20 cellular contexts compared by ENCODE assay signal in genomic region chr1:10950316-10951172, GRCh38.
"Had no signal": no experiment of that assay in that cellular context is flagged by ENCODE, and none has a peak within 500 bp of the region (broad histone marks: within the 10 kb centered on the region; RNA-seq: fewer than 3 reads in every experiment).

No MANE protein-coding gene starts in this region.

- H3K4me2 ChIP-seq: smooth muscle cell had no signal

- H3K36me3 ChIP-seq: adrenal gland, esophagus squamous epithelium, upper lobe of left lung had no signal

- H3K9me3 ChIP-seq: adrenal gland had no signal

- H3K4me3 ChIP-seq: adrenal gland, esophagus squamous epithelium, smooth muscle cell, upper lobe of left lung had no signal

- H3K27me3 ChIP-seq: adrenal gland, upper lobe of left lung had no signal

- H3K27ac ChIP-seq: adrenal gland, esophagus squamous epithelium, upper lobe of left lung, VCaP had no signal

- H3K4me1 ChIP-seq: adrenal gland, esophagus squamous epithelium, upper lobe of left lung had no signal

- DNase-seq: activated CD4-positive, alpha-beta T cell treated with anti-CD3 and anti-CD28 coated beads, Interleukin-2, amount 50 U/mL, for 1 hour; activated CD4-positive, CD25-positive, alpha-beta regulatory T cell treated with anti-CD3 and anti-CD28 coated beads, Interleukin-2, amount 50 U/mL, for 72 hours; activated CD8-positive, alpha-beta memory T cell treated with anti-CD3 and anti-CD28 coated beads for 24 hours; activated CD8-positive, alpha-beta memory T cell treated with anti-CD3 and anti-CD28 coated beads, Interleukin-2, amount 50 U/mL, for 48 hours; activated effector memory CD4-positive, alpha-beta T cell treated with anti-CD3 and anti-CD28 coated beads, Interleukin-2, amount 50 U/mL, for 16 hours; activated naive CD4-positive, alpha-beta T cell treated with anti-CD3 and anti-CD28 coated beads, Interleukin-2, amount 50 U/mL, for 16 hours; activated T-cell treated with anti-CD3 and anti-CD28 coated beads, Interleukin-2, amount 50 U/mL, for 72 hours; adrenal gland; dermis blood vessel endothelial cell; effector memory CD4-positive, alpha-beta T cell; esophagus squamous epithelium; foreskin melanocyte; head of caudate nucleus; kidney glomerular epithelial cell; stimulated activated CD4-positive, alpha-beta T cell treated with anti-CD3 and anti-CD28 coated beads, Interleukin-4, amount 100 ng/mL, for 1 hour; stimulated activated naive CD8-positive, alpha-beta T cell treated with anti-CD3 and anti-CD28 coated beads, Interleukin-15, amount 100 ng/mL, for 72 hours; T-helper 17 cell; upper lobe of left lung had no signal
